Comparison of ENCODE assay signal across 8 cellular contexts in the genomic region with DNA sequence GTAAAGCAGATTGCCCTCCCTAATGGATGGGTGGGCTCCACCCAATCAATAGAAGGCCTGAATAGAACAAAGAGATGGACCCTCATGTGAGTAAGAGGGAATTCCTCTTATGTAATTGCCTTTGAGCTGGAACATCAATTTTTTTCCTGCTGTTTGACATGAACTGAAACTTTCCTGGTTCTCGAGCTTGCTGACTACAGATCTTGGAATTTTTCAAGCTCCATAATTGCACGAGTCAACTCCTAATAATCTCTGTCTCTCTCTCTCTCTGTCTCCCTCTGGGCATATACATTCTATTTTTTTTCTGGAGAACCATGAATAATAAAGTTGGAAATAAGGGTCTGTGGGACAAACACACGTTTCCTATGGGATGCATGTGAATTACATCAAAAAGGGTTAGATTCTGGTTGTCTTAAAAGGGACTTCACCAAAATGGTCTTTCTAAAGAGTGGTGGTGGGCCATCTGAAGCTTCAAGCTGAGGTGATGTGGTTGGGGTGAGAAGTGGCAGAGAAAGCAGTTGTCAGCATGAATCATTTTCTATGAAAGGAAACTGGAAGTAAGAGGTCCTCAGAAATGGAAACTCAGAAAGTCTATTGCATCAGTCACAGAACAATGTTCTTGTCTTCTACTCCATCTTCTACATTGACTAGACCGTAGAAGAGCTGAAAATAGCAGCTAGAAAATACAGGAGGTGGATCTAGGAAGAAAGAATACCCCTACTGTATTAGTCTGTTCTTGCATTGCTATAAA. TPM values are rescaled to one million over a fixed set of nuclear protein-coding genes. Genes with fewer than 3 reads are reported as not detected.
A peak's percentile ranks its signal among the peaks of the same experiment; 100 is the strongest.
DNase-seq lines count a peak whose midpoint lies in the region; ATAC-seq lines count a peak whose summit lies in the region.

No MANE protein-coding gene starts in this region.

- peak; percentile 83 for ATAC-seq in HG03378 (IDR thresholded peaks at IDR 0.05; ENCODE audit: unreplicated experiment)
- peak; percentile 91 for ATAC-seq in stimulated activated naive CD8-positive, alpha-beta T cell treated with anti-CD3 and anti-CD28 coated beads, Interleukin-15, Interleukin-2, amounts not matched to agents 100 U/mL and 50 U/mL, for 24 hours
- ATAC-seq in left lobe of liver: no peak

- no peaks in the 10 kb centered on the region for H3K36me3 Mint-ChIP-seq in activated naive CD4-positive, alpha-beta T cell treated with anti-CD3 and anti-CD28 coated beads, Interleukin-2, amount 50 U/mL, for 24 hours

- peaks cover 5% of the 10 kb centered on the region for H3K9me3 Mint-ChIP-seq in activated naive CD4-positive, alpha-beta T cell treated with anti-CD3 and anti-CD28 coated beads, Interleukin-2, amount 50 U/mL, for 24 hours

- peaks cover 37% of the 10 kb centered on the region for H3K4me1 Mint-ChIP-seq in activated naive CD4-positive, alpha-beta T cell treated with anti-CD3 and anti-CD28 coated beads, Interleukin-2, amount 50 U/mL, for 24 hours

- H3K27me3 Mint-ChIP-seq in activated naive CD4-positive, alpha-beta T cell treated with anti-CD3 and anti-CD28 coated beads, Interleukin-2, amount 50 U/mL, for 24 hours: no peaks in the 10 kb centered on the region

- peak overlapping the region; percentile 67 for H3K4me3 Mint-ChIP-seq in activated naive CD4-positive, alpha-beta T cell treated with anti-CD3 and anti-CD28 coated beads, Interleukin-2, amount 50 U/mL, for 24 hours

- peak overlapping the region; percentile 98 for H3K27ac Mint-ChIP-seq in activated naive CD4-positive, alpha-beta T cell treated with anti-CD3 and anti-CD28 coated beads, Interleukin-2, amount 50 U/mL, for 24 hours

- DNase-seq in activated T-cell treated with anti-CD3 and anti-CD28 coated beads for 24 hours (ENCODE audit: low read depth): peak; percentile 12
- DNase-seq in activated T-cell treated with anti-CD3 and anti-CD28 coated beads for 4 hours: no peak
- DNase-seq in stimulated activated naive CD8-positive, alpha-beta T cell treated with anti-CD3 and anti-CD28 coated beads, Interleukin-15, Interleukin-2, amounts not matched to agents 100 U/mL and 50 U/mL, for 24 hours: peak; percentile 41
- DNase-seq in hepatic stellate cell (ENCODE audit: low spot score): no peak
- DNase-seq in left lobe of liver (ENCODE audit: low spot score): no peak
- no peak for DNase-seq in NCI-H2171 treated with DMSO at 0.1 percent for 48 hours (lab: John Stamatoyannopoulos, UW)

RNA-seq across cellular contexts. Expression of a gene that starts 47.0 kb away (rescaled TPM):
- total RNA-seq in left lobe of liver: 0.75 TPM

RNA-seq across cellular contexts. Expression of a gene that starts 51.3 kb away (rescaled TPM):
- 26.0 TPM for total RNA-seq in left lobe of liver

Comparison
In these comparisons a context has a peak if more than half of its experiments do, and no peak if none do; other contexts are left out.
1. DNase-seq: peak in activated T-cell treated with anti-CD3 and anti-CD28 coated beads for 24 hours (single experiment) and stimulated activated naive CD8-positive, alpha-beta T cell treated with anti-CD3 and anti-CD28 coated beads, Interleukin-15, Interleukin-2, amounts not matched to agents 100 U/mL and 50 U/mL, for 24 hours (single experiment); none in activated T-cell treated with anti-CD3 and anti-CD28 coated beads for 4 hours (single experiment), hepatic stellate cell (single experiment), left lobe of liver (single experiment) and NCI-H2171 treated with DMSO at 0.1 percent for 48 hours (single experiment).